Comparison of ENCODE assay signal across 13 cellular contexts in genomic region chr7:158355456-158356065, GRCh38.
DNase-seq lines count a peak whose midpoint lies in the region; ATAC-seq and TF ChIP-seq lines count a peak whose summit lies in the region.
"Had no signal": no experiment of that assay in that cellular context is flagged by ENCODE, and none has a peak within 500 bp of the region (broad histone marks: within the 10 kb centered on the region; RNA-seq: fewer than 3 reads in every experiment).

No MANE protein-coding gene starts in this region.

- no peak overlapping the region for H3K4me3 ChIP-seq in coronary artery
- H3K4me3 ChIP-seq: BLaER1, gastroesophageal sphincter, GM12878, lung had no signal

- H3K27ac ChIP-seq in coronary artery = no peak overlapping the region
- H3K27ac ChIP-seq: BLaER1, gastroesophageal sphincter had no signal

- no peak for ATAC-seq in HG02571 (IDR thresholded peaks at IDR 0.05; ENCODE audit: unreplicated experiment)
- ATAC-seq: gastroesophageal sphincter, GM12878 had no signal

- TF ChIP-seq CTCF in coronary artery (IDR thresholded peaks at IDR 0.05) = no peak

- peak; percentile 17 for DNase-seq in activated effector memory CD4-positive, alpha-beta T cell treated with anti-CD3 and anti-CD28 coated beads, Interleukin-2, amount 50 U/mL, for 16 hours
- no peak for DNase-seq in activated effector memory CD4-positive, alpha-beta T cell treated with Interleukin-2 at 50 U/mL for 16 hours
- DNase-seq in NCI-H345 treated with DMSO at 0.1 percent for 48 hours (lab: John Stamatoyannopoulos, UW; ENCODE audit: unreplicated experiment) = peak; percentile 30
- DNase-seq in coronary artery (ENCODE audit: low spot score) = peak; percentile 17
- peak; percentile 16 for DNase-seq in superior temporal gyrus (ENCODE audit: extremely low spot score)
- no peak for DNase-seq in activated CD4-positive, alpha-beta T cell treated with anti-CD3 and anti-CD28 coated beads for 4 hours
- DNase-seq in NCI-H1417 treated with DMSO at 0.1 percent for 48 hours (lab: John Stamatoyannopoulos, UW) = no peak
- DNase-seq: activated gamma-delta T cell treated with Interleukin-2 at 50 U/mL for 16 hours had no signal

Comparison
In these comparisons a context has a peak if more than half of its experiments do, and no peak if none do; other contexts are left out.
1. DNase-seq: peak in activated effector memory CD4-positive, alpha-beta T cell treated with anti-CD3 and anti-CD28 coated beads, Interleukin-2, amount 50 U/mL, for 16 hours (single experiment), NCI-H345 treated with DMSO at 0.1 percent for 48 hours (single experiment), coronary artery (single experiment) and superior temporal gyrus (single experiment); none in activated effector memory CD4-positive, alpha-beta T cell treated with Interleukin-2 at 50 U/mL for 16 hours (single experiment), activated CD4-positive, alpha-beta T cell treated with anti-CD3 and anti-CD28 coated beads for 4 hours (0 of 2) and NCI-H1417 treated with DMSO at 0.1 percent for 48 hours (single experiment).